In genomic region chr10:6083523-6084475, GRCh38 we compare ENCODE assay signal across 1 cellular context.
TF ChIP-seq lines count a peak whose summit lies in the region.

No MANE protein-coding gene starts in this region.

TF ChIP-seq in WTC11, 78 proteins besides CTCF, POLR2A, EP300 and RAD21 (continued from another document):
- TF ChIP-seq ZNF512 (CRISPR knock-in tag; IDR thresholded peaks at IDR 0.05; ENCODE audit: borderline replicate concordance): no peak
TF ChIP-seq in WTC11: peak in this region for 0.
